ENCODE assay signal across 19 cellular contexts in the genomic region with DNA sequence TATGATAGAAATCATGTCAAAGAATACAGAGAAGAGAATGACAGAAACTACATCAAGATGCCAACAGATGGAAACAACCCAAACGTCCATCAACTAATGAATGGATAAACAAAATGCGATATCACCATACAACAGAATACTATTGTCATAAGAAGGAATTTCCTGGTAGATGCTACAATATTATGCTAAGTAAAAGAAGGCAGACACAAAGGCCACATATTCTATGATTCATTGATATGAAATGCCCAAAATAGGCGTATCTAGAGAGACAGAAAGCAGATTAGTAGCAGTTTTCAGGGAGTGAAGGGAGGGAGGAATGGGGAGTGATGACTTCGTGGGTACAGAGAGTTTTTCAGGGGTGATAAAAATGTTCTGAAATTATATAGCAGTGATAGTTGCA. TPM values are rescaled to one million over a fixed set of nuclear protein-coding genes. Genes with fewer than 3 reads are reported as not detected.
DNase-seq lines count a peak whose midpoint lies in the region; TF ChIP-seq lines count a peak whose summit lies in the region.
"Had no signal": no experiment of that assay in that cellular context is flagged by ENCODE, and none has a peak within 500 bp of the region (broad histone marks: within the 10 kb centered on the region; RNA-seq: fewer than 3 reads in every experiment).

No MANE protein-coding gene starts in this region.

- TF ChIP-seq CTCF in nephron progenitor cell (IDR thresholded peaks at IDR 0.05) = no peak

- H3K4me1 Mint-ChIP-seq in nephron progenitor cell = peaks cover 10% of the 10 kb centered on the region
- H3K4me1 Mint-ChIP-seq: mesothelial cell of epicardium had no signal

- H3K27ac Mint-ChIP-seq in nephron progenitor cell = no peak overlapping the region
- H3K27ac Mint-ChIP-seq: activated CD4-positive, alpha-beta memory T cell treated with anti-CD3 and anti-CD28 coated beads for 36 hours; mesothelial cell of epicardium had no signal

- no peak overlapping the region for H3K4me3 Mint-ChIP-seq in nephron progenitor cell
- H3K4me3 Mint-ChIP-seq: activated CD4-positive, alpha-beta memory T cell treated with anti-CD3 and anti-CD28 coated beads for 36 hours; central memory CD8-positive, alpha-beta T cell; mesothelial cell of epicardium had no signal

- peaks cover 5% of the 10 kb centered on the region for H3K36me3 Mint-ChIP-seq in nephron progenitor cell (ENCODE audit: low read depth)

- DNase-seq in AG08395 (ENCODE audit: low spot score) (peak; percentile 65), NCI-H226 (peak; percentile 67), lung microvascular endothelial cell (ENCODE audit: low read depth in 2 of 2) (peak; percentile 12 to 50), KG1 (lab: John Stamatoyannopoulos, UW) (no peak), NCI-H128 (lab: John Stamatoyannopoulos, UW; ENCODE audit: unreplicated experiment) (no peak), H7 (no peak), nephron progenitor cell (no peak)
- DNase-seq: activated CD4-positive, alpha-beta memory T cell treated with anti-CD3 and anti-CD28 coated beads for 36 hours; DMS 273 treated with DMSO at 0.1 percent for 48 hours; erythroblast; NCI-H1417; NCI-H510A; ovary; Peyer's patch; T1000; upper lobe of left lung had no signal

- peaks cover 3% of the 10 kb centered on the region for H3K9me3 Mint-ChIP-seq in nephron progenitor cell
- H3K9me3 Mint-ChIP-seq: central memory CD8-positive, alpha-beta T cell had no signal

- peak overlapping the region; percentile 2 for H3K27ac ChIP-seq in cingulate gyrus (ENCODE audit: low read depth, low read length)
- H3K27ac ChIP-seq: ovary, Peyer's patch, upper lobe of left lung had no signal

- peaks cover 4% of the 10 kb centered on the region for H3K27me3 Mint-ChIP-seq in nephron progenitor cell (ENCODE audit: low read depth, poor library complexity)
- H3K27me3 Mint-ChIP-seq: activated CD4-positive, alpha-beta memory T cell treated with anti-CD3 and anti-CD28 coated beads for 36 hours; central memory CD8-positive, alpha-beta T cell had no signal

- no peaks in the 10 kb centered on the region for H3K36me3 ChIP-seq in H7 (replicated peaks; ENCODE audit: control insufficient read depth, insufficient read depth, low read length)
- H3K36me3 ChIP-seq: ovary, Peyer's patch, upper lobe of left lung had no signal

- H3K27me3 ChIP-seq in H7 (ENCODE audit: control insufficient read depth, insufficient read depth, low read length) = no peaks in the 10 kb centered on the region
- H3K27me3 ChIP-seq: ovary, Peyer's patch, upper lobe of left lung had no signal

- no peak overlapping the region for H3K4me3 ChIP-seq in H7 (ENCODE audit: insufficient read depth, low read depth, low read length)
- H3K4me3 ChIP-seq: ovary, Peyer's patch, upper lobe of left lung had no signal

RNA-seq across cellular contexts. Expression of gene AKNA, which starts 58.3 kb away (rescaled TPM):
- 0.20 and 0.87 TPM in 2 replicates for total RNA-seq in lung microvascular endothelial cell
- 16.7 and 17.4 TPM in 2 replicates for total RNA-seq in H7 (2014; rRNA removed; shearing (Covaris generic))

RNA-seq across cellular contexts. Expression of gene WHRN, which starts 59.2 kb away (rescaled TPM):
- 0.20 and 0.22 TPM in 2 replicates for total RNA-seq in lung microvascular endothelial cell
- 4.4 and 10.6 TPM in 2 replicates for total RNA-seq in H7 (2014; rRNA removed; shearing (Covaris generic))

Comparison
In these comparisons a context has a peak if more than half of its experiments do, and no peak if none do; other contexts are left out.
1. DNase-seq: peak in AG08395 (single experiment), NCI-H226 (single experiment) and lung microvascular endothelial cell (2 of 2); none in KG1 (single experiment), NCI-H128 (single experiment), H7 (single experiment) and nephron progenitor cell (single experiment).